ENCODE assay signal across 33 cellular contexts in genomic region chr1:203150511-203151297, GRCh38. TPM values are rescaled to one million over a fixed set of nuclear protein-coding genes. Genes with fewer than 3 reads are reported as not detected.
DNase-seq lines count a peak whose midpoint lies in the region; ATAC-seq and TF ChIP-seq lines count a peak whose summit lies in the region.
"Had no signal": no experiment of that assay in that cellular context is flagged by ENCODE, and none has a peak within 500 bp of the region (broad histone marks: within the 10 kb centered on the region; RNA-seq: fewer than 3 reads in every experiment).

No MANE protein-coding gene starts in this region.

- ATAC-seq in HG03135 (IDR thresholded peaks at IDR 0.05; ENCODE audit: unreplicated experiment), result no peak
- ATAC-seq: left ventricle myocardium superior; naive thymus-derived CD8-positive, alpha-beta T cell; stimulated activated naive B cell treated with anti-CD40 and anti-IgM and Interleukin-4, amounts not matched to agents 10 μg/mL and 1 μg/mL and 100 μg/mL, for 72 hours had no signal

- H3K27me3 ChIP-seq in layer of hippocampus (ENCODE audit: control insufficient read depth, insufficient read depth, low read length) (no peaks in the 10 kb centered on the region), osteoblast (ENCODE audit: insufficient read depth, low read length) (no peaks in the 10 kb centered on the region), MG63 (no peaks in the 10 kb centered on the region)
- H3K27me3 ChIP-seq: adrenal gland had no signal

- H2AFZ ChIP-seq in osteoblast (ENCODE audit: low read length), result no peak overlapping the region

- H4K20me1 ChIP-seq in osteoblast (ENCODE audit: insufficient read depth, low read length), result no peaks in the 10 kb centered on the region

- no peak overlapping the region for H3K4me2 ChIP-seq in osteoblast (ENCODE audit: insufficient read depth, low read length)

- DNase-seq in osteoblast (ENCODE audit: insufficient read length, low spot score, missing footprints) (peak; percentile 47), MG63 (no peak), hepatic stellate cell (ENCODE audit: low spot score) (no peak)
- no peak for DNase-seq in stimulated activated CD4-positive, alpha-beta T cell treated with anti-CD3 and anti-CD28 coated beads, Interleukin-2, amount 100 ng/mL, for 48 hours
- DNase-seq: activated CD4-positive, alpha-beta memory T cell treated with anti-CD3 and anti-CD28 coated beads, Interleukin-2, amount 10 ng/mL, durations not matched to agents 7 days and 5 days; activated CD4-positive, alpha-beta T cell treated with anti-CD3 and anti-CD28 coated beads for 1 hour; activated CD8-positive, alpha-beta memory T cell treated with anti-CD3 and anti-CD28 coated beads, Interleukin-2, amount 50 U/mL, for 48 hours; activated naive CD4-positive, alpha-beta T cell treated with anti-CD3 and anti-CD28 coated beads for 36 hours; adrenal gland; COR-L47; DMS79; effector CD8-positive, alpha-beta T cell; GDM1; left ventricle myocardium superior; naive thymus-derived CD8-positive, alpha-beta T cell; NCI-H1092; NCI-H187; NCI-H510A treated with DMSO at 0.1 percent for 48 hours; NK-92 treated with Interleukin-12 subunit alpha and Interleukin-12 subunit beta, amount 100 ng/mL, for 24 hours; retina; SHP77; stimulated activated naive B cell treated with anti-CD40 and anti-IgM and Interleukin-4, amounts not matched to agents 10 μg/mL and 1 μg/mL and 100 μg/mL, for 72 hours; T-helper 2 cell had no signal

- H3K4me1 ChIP-seq in osteoblast (ENCODE audit: insufficient read depth, low read length), result peaks cover 27% of the 10 kb centered on the region

- no peak; the same call in 1 of the 2 replicates for TF ChIP-seq EP300 in Ishikawa (IDR thresholded peaks at IDR 0.05; ENCODE audit: borderline replicate concordance)

- H3K9me3 ChIP-seq in osteoblast (ENCODE audit: low read depth, low read length), result no peaks in the 10 kb centered on the region
- H3K9me3 ChIP-seq in MG63, result no peaks in the 10 kb centered on the region
- H3K9me3 ChIP-seq: adrenal gland, suprapubic skin had no signal

- TF ChIP-seq CTCF in VCaP (conservative IDR thresholded peaks at IDR 0.05) (no peak), osteoblast (IDR thresholded peaks at IDR 0.05; ENCODE audit: extremely low read depth, low read depth, low read length) (no peak)

- H3K27ac ChIP-seq in VCaP, result peak overlapping the region; percentile 58; the same call in 1 of the 2 replicates
- H3K27ac ChIP-seq in layer of hippocampus (ENCODE audit: low read depth, low read length), result peak overlapping the region; percentile 14
- no peak overlapping the region for H3K27ac ChIP-seq in osteoblast (ENCODE audit: low read depth, low read length)
- H3K27ac ChIP-seq: adrenal gland, C4-2B, skin epidermis, suprapubic skin had no signal

- H3K79me2 ChIP-seq in osteoblast (ENCODE audit: insufficient read depth, low read length), result no peaks in the 10 kb centered on the region

- no peak for TF ChIP-seq RAD21 in Ishikawa (IDR thresholded peaks at IDR 0.05; ENCODE audit: low read depth)

- H3K36me3 ChIP-seq in osteoblast (ENCODE audit: insufficient read depth, low read length) (no peaks in the 10 kb centered on the region), MG63 (no peaks in the 10 kb centered on the region)
- H3K36me3 ChIP-seq: adrenal gland, suprapubic skin had no signal

- H3K4me3 ChIP-seq in osteoblast (ENCODE audit: insufficient read depth, low read length) (no peak overlapping the region), MG63 (no peak overlapping the region)
- H3K4me3 ChIP-seq: adrenal gland, skin epidermis, suprapubic skin had no signal

TF ChIP-seq in Ishikawa, 13 proteins besides CTCF, POLR2A, EP300 and RAD21:
- TF ChIP-seq EGR1 (IDR thresholded peaks at IDR 0.05) (no peak), TEAD4 (IDR thresholded peaks at IDR 0.05) (no peak), CREB1 (IDR thresholded peaks at IDR 0.05; ENCODE audit: low read depth) (no peak), YY1 (IDR thresholded peaks at IDR 0.05; ENCODE audit: low read depth) (no peak), TCF12 (IDR thresholded peaks at IDR 0.05; ENCODE audit: low read depth) (0 out of 2 replicates have a peak, but pooled peaks have one; percentile 7)
- TF ChIP-seq, protein P1, sequence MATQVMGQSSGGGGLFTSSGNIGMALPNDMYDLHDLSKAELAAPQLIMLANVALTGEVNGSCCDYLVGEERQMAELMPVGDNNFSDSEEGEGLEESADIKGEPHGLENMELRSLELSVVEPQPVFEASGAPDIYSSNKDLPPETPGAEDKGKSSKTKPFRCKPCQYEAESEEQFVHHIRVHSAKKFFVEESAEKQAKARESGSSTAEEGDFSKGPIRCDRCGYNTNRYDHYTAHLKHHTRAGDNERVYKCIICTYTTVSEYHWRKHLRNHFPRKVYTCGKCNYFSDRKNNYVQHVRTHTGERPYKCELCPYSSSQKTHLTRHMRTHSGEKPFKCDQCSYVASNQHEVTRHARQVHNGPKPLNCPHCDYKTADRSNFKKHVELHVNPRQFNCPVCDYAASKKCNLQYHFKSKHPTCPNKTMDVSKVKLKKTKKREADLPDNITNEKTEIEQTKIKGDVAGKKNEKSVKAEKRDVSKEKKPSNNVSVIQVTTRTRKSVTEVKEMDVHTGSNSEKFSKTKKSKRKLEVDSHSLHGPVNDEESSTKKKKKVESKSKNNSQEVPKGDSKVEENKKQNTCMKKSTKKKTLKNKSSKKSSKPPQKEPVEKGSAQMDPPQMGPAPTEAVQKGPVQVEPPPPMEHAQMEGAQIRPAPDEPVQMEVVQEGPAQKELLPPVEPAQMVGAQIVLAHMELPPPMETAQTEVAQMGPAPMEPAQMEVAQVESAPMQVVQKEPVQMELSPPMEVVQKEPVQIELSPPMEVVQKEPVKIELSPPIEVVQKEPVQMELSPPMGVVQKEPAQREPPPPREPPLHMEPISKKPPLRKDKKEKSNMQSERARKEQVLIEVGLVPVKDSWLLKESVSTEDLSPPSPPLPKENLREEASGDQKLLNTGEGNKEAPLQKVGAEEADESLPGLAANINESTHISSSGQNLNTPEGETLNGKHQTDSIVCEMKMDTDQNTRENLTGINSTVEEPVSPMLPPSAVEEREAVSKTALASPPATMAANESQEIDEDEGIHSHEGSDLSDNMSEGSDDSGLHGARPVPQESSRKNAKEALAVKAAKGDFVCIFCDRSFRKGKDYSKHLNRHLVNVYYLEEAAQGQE (IDR thresholded peaks at IDR 0.05; ENCODE audit: low read depth), result no peak

RNA-seq across cellular contexts. Expression of gene ADORA1, which starts 23.2 kb away (rescaled TPM):
- 4.0 and 9.1 TPM in 2 replicates for total RNA-seq in osteoblast
- 0.94 and 1.5 TPM in 2 replicates for total RNA-seq in MG63 (2014; rRNA removed; shearing (Covaris generic); ENCODE audit: low replicate concordance)
- total RNA-seq: activated naive CD4-positive, alpha-beta T cell treated with anti-CD3 and anti-CD28 coated beads for 36 hours; mononuclear cell; naive thymus-derived CD8-positive, alpha-beta T cell had no signal

RNA-seq across cellular contexts. Expression of gene MYBPH, which starts 24.9 kb away (rescaled TPM):
- total RNA-seq in osteoblast, result under 0.01 and 0.29 TPM in 2 replicates
- total RNA-seq in MG63 (2014; rRNA removed; shearing (Covaris generic); ENCODE audit: low replicate concordance), result not detected in 2 replicates
- total RNA-seq: activated CD4-positive, alpha-beta memory T cell treated with anti-CD3 and anti-CD28 coated beads, Interleukin-2, amount 10 ng/mL, durations not matched to agents 7 days and 5 days; activated naive CD4-positive, alpha-beta T cell treated with anti-CD3 and anti-CD28 coated beads for 36 hours; adrenal gland; epithelial cell of proximal tubule; left ventricle myocardium superior; mononuclear cell; naive thymus-derived CD8-positive, alpha-beta T cell; osteocyte had no signal

RNA-seq across cellular contexts. Expression of gene CHI3L1, which starts 35.8 kb away (rescaled TPM):
- 273 and 932 TPM in 2 replicates for total RNA-seq in osteoblast
- total RNA-seq in MG63 (2014; rRNA removed; shearing (Covaris generic); ENCODE audit: low replicate concordance), result 3.5 and 4.8 TPM in 2 replicates
- total RNA-seq: activated CD4-positive, alpha-beta memory T cell treated with anti-CD3 and anti-CD28 coated beads, Interleukin-2, amount 10 ng/mL, durations not matched to agents 7 days and 5 days; naive thymus-derived CD8-positive, alpha-beta T cell; osteocyte had no signal

Comparison
In these comparisons a context has a peak if more than half of its experiments do, and no peak if none do; other contexts are left out.
1. RNA of gene CHI3L1, which starts 35.8 kb away (total RNA-seq): 273 to 932 TPM in osteoblast; 3.5 to 4.8 TPM in MG63; every median in the first group is over 10 times any median in the second.